14 cellular contexts compared by ENCODE assay signal in the genomic region with DNA sequence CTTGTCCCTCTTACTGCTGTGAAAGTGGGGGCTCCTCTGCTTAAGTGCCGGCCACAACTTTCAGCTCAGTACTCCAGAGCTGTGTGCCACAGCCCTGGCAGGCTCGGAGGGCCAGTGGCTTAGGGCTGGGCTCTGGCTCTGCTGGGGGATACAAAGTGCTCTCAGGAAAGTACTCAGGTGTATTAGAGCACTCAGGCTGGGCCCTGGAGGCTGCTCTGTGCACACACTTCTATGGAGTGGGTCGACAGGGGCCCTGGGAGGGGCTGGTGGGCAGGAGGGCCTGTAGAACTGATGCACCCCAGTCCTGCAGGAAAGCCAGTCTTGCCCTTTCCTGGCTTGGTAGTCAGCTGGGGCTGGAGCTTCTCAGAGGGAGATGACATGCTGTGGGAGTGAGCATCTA. TPM values are rescaled to one million over a fixed set of nuclear protein-coding genes. Genes with fewer than 3 reads are reported as not detected.
DNase-seq lines count a peak whose midpoint lies in the region; ATAC-seq and TF ChIP-seq lines count a peak whose summit lies in the region.
"Had no signal": no experiment of that assay in that cellular context is flagged by ENCODE, and none has a peak within 500 bp of the region (broad histone marks: within the 10 kb centered on the region; RNA-seq: fewer than 3 reads in every experiment).

No MANE protein-coding gene starts in this region.

- H3K4me3 ChIP-seq in spleen (no peak overlapping the region), aorta (ENCODE audit: low read length in 2 of 2) (no peak overlapping the region)

- WGBS in spleen, 5 donors = 93 to 100% (median 94%) methylated on average over 3 of the region's 3 CpGs
- WGBS in aorta, 2 donors = 88 to 92% methylated on average over 3 of the region's 3 CpGs

- no peak for ATAC-seq in left ventricle myocardium superior
- ATAC-seq in esophagus mucosa = peak; percentile 11
- no peak for ATAC-seq in HG02623 (IDR thresholded peaks at IDR 0.05; ENCODE audit: unreplicated experiment)
- no peak for ATAC-seq in aorta (ENCODE audit: low FRiP score)
- no peak for ATAC-seq in GM19467 (IDR thresholded peaks at IDR 0.05; ENCODE audit: unreplicated experiment)
- ATAC-seq: CD8-positive, alpha-beta T cell had no signal

- DNase-seq in cardiac septum (ENCODE audit: low spot score) (peak; percentile 74), left ventricle myocardium superior (no peak), spleen (peak; percentile 34), ecto neural progenitor cell (ENCODE audit: low spot score) (no peak), aorta (no peak)
- DNase-seq: CD8-positive, alpha-beta T cell; COR-L47; DMS153; DMS79 treated with DMSO at 0.1 percent for 48 hours; EL had no signal

- no peaks in the 10 kb centered on the region for H3K27me3 ChIP-seq in spleen (replicated peaks in 1 of 7)
- no peaks in the 10 kb centered on the region for H3K27me3 ChIP-seq in aorta (ENCODE audit: control insufficient read depth in 1 of 2, insufficient read depth in 2 of 2, low read length in 1 of 2)

- TF ChIP-seq POLR2A in spleen (IDR thresholded peaks at IDR 0.05) = no peak

- H3K9me3 ChIP-seq in spleen = peaks cover 0 to 46% (median 38%) of the 10 kb centered on the region in 8 donors
- no peaks in the 10 kb centered on the region for H3K9me3 ChIP-seq in aorta (ENCODE audit: control insufficient read depth, low read length)

- intact Hi-C loops in cardiac septum (cut with DNase I) = no loop called here
- intact Hi-C loops in left ventricle myocardium superior (cut with micrococcal nuclease) = no loop called here
- intact Hi-C loops in spleen (cut with DNase I; ENCODE audit: low total_unique reads) = no loop called here
- intact Hi-C loops in aorta (cut with DNase I) = no loop called here

- no peak for TF ChIP-seq CTCF in spleen (IDR thresholded peaks at IDR 0.05 in 8 of 11, conservative IDR thresholded peaks at IDR 0.05 in 3 of 11)

- no peaks in the 10 kb centered on the region for H3K4me1 ChIP-seq in spleen
- H3K4me1 ChIP-seq in aorta (ENCODE audit: control insufficient read depth in 1 of 2, insufficient read depth in 2 of 2, low read length in 2 of 2) = no peaks in the 10 kb centered on the region

- H3K27ac ChIP-seq in spleen (no peak overlapping the region), aorta (ENCODE audit: low read depth in 1 of 2, low read length in 2 of 2) (no peak overlapping the region)
- H3K27ac ChIP-seq: 22Rv1 had no signal

- H3K36me3 ChIP-seq in spleen = no peaks in the 10 kb centered on the region
- no peaks in the 10 kb centered on the region for H3K36me3 ChIP-seq in aorta (ENCODE audit: control insufficient read depth in 1 of 2, insufficient read depth in 2 of 2, low read length in 1 of 2)

RNA-seq across cellular contexts. Expression of a gene that starts 21.9 kb away (rescaled TPM):
- total RNA-seq in cardiac septum (0.83 TPM), left ventricle myocardium superior (0.89 TPM), esophagus mucosa (43.3 TPM), spleen (10 to 100 TPM in 1 of 7 donors, 1 to 10 TPM in 3, not detected in 3; 4.0 to 10.2 (median 6.4) TPM), aorta (1 to 10 TPM; 5.6 to 7.4 TPM)
- polyA plus RNA-seq in spleen (10 to 100 TPM in 1 of 3 donors, 1 to 10 TPM in 2; 6.0 to 23.2 (median 8.6) TPM), aorta (1 to 10 TPM; 1.7 to 3.3 TPM)

Comparison
In these comparisons a context has a peak if more than half of its experiments do, and no peak if none do; other contexts are left out.
1. DNase-seq: peak in cardiac septum (single experiment) and spleen (single experiment); none in left ventricle myocardium superior (single experiment), ecto neural progenitor cell (single experiment) and aorta (0 of 2).